ENCODE assay signal across 24 cellular contexts in genomic region chr1:98005326-98006010, GRCh38.
DNase-seq lines count a peak whose midpoint lies in the region; ATAC-seq, FAIRE-seq and TF ChIP-seq lines count a peak whose summit lies in the region.
"Had no signal": no experiment of that assay in that cellular context is flagged by ENCODE, and none has a peak within 500 bp of the region (broad histone marks: within the 10 kb centered on the region; RNA-seq: fewer than 3 reads in every experiment).

No MANE protein-coding gene starts in this region.

- H3K27me3 ChIP-seq in astrocyte (ENCODE audit: insufficient read depth, low read length) = no peaks in the 10 kb centered on the region
- no peaks in the 10 kb centered on the region for H3K27me3 ChIP-seq in naive thymus-derived CD4-positive, alpha-beta T cell (ENCODE audit: control insufficient read depth in 2 of 2, insufficient read depth in 2 of 2, low read length in 2 of 2)
- H3K27me3 ChIP-seq: tibial nerve had no signal

- peaks cover 13% of the 10 kb centered on the region for H3K4me1 ChIP-seq in astrocyte (ENCODE audit: insufficient read depth, low read length)
- peaks cover 0 to 5% of the 10 kb centered on the region in 2 donors for H3K4me1 ChIP-seq in naive thymus-derived CD4-positive, alpha-beta T cell (ENCODE audit: control insufficient read depth in 2 of 2, insufficient read depth in 2 of 2, low read length in 2 of 2)
- H3K4me1 ChIP-seq: prostate gland, tibial nerve had no signal

- no peak overlapping the region for H2AFZ ChIP-seq in astrocyte (ENCODE audit: low read depth, low read length)
- H2AFZ ChIP-seq: GM23338 had no signal

- H3K9me3 Mint-ChIP-seq in astrocyte (ENCODE audit: unreplicated experiment) = no peaks in the 10 kb centered on the region
- H3K9me3 Mint-ChIP-seq in activated CD4-positive, alpha-beta T cell treated with anti-CD3 and anti-CD28 coated beads for 36 hours (ENCODE audit: low read depth) = no peaks in the 10 kb centered on the region
- no peaks in the 10 kb centered on the region for H3K9me3 Mint-ChIP-seq in naive thymus-derived CD4-positive, alpha-beta T cell
- H3K9me3 Mint-ChIP-seq: activated naive CD8-positive, alpha-beta T cell treated with anti-CD3 and anti-CD28 coated beads, Interleukin-2, amount 10 ng/mL, durations not matched to agents 7 days and 5 days; CD4-positive, alpha-beta T cell; GM23338 had no signal

- no peak for TF ChIP-seq CTCF in astrocyte (IDR thresholded peaks at IDR 0.05; ENCODE audit: insufficient read depth, low read depth, low read length)

- no peaks in the 10 kb centered on the region for H3K27me3 Mint-ChIP-seq in astrocyte (ENCODE audit: low read depth, unreplicated experiment)
- no peaks in the 10 kb centered on the region for H3K27me3 Mint-ChIP-seq in activated CD4-positive, alpha-beta T cell treated with anti-CD3 and anti-CD28 coated beads for 36 hours
- H3K27me3 Mint-ChIP-seq in naive thymus-derived CD4-positive, alpha-beta T cell = peaks cover 0 to 16% (median 0%) of the 10 kb centered on the region in 5 donors
- H3K27me3 Mint-ChIP-seq: CD4-positive, alpha-beta T cell had no signal

- H3K79me2 ChIP-seq in astrocyte (ENCODE audit: insufficient read depth, low read length) = no peaks in the 10 kb centered on the region

- no peak overlapping the region for H3K4me3 Mint-ChIP-seq in astrocyte (ENCODE audit: unreplicated experiment)
- no peak overlapping the region for H3K4me3 Mint-ChIP-seq in activated CD4-positive, alpha-beta T cell treated with anti-CD3 and anti-CD28 coated beads for 36 hours
- H3K4me3 Mint-ChIP-seq in naive thymus-derived CD4-positive, alpha-beta T cell = no peak overlapping the region
- H3K4me3 Mint-ChIP-seq: activated naive CD8-positive, alpha-beta T cell treated with anti-CD3 and anti-CD28 coated beads, Interleukin-2, amount 10 ng/mL, durations not matched to agents 7 days and 5 days; CD4-positive, alpha-beta T cell; GM23338 had no signal

- POLR2A ChIA-PET in activated CD4-positive, alpha-beta T cell treated with anti-CD3 and anti-CD28 coated beads for 36 hours (lab: Charles Lee) = no interaction called here
- POLR2A ChIA-PET in naive thymus-derived CD4-positive, alpha-beta T cell (lab: Charles Lee) = no interaction called here

- no peaks in the 10 kb centered on the region for H3K36me3 ChIP-seq in astrocyte (ENCODE audit: insufficient read depth, low read length)
- no peaks in the 10 kb centered on the region for H3K36me3 ChIP-seq in naive thymus-derived CD4-positive, alpha-beta T cell (ENCODE audit: control insufficient read depth in 2 of 3, insufficient read depth in 3 of 3, low read length in 3 of 3)
- H3K36me3 ChIP-seq: prostate gland, tibial nerve had no signal

- peak overlapping the region; percentile 54 for H3K27ac ChIP-seq in astrocyte (ENCODE audit: low read depth, low read length)
- no peak overlapping the region for H3K27ac ChIP-seq in naive thymus-derived CD4-positive, alpha-beta T cell (ENCODE audit: low read depth, low read length)
- H3K27ac ChIP-seq: coronary artery, prostate gland, tibial nerve had no signal

- DNase-seq in EL (peak; percentile 71), NCI-H226 (peak; percentile 59), astrocyte (ENCODE audit: low read depth) (peak; percentile 55), kidney tubule cell (ENCODE audit: low spot score) (peak; percentile 30), posterior cingulate gyrus (no peak), T-helper 9 cell (no peak)
- DNase-seq in activated CD4-positive, alpha-beta T cell treated with anti-CD3 and anti-CD28 coated beads for 36 hours = no peak
- no peak for DNase-seq in naive thymus-derived CD4-positive, alpha-beta T cell
- DNase-seq: activated CD4-positive, alpha-beta T cell treated with anti-CD3 and anti-CD28 coated beads for 1 hour; activated effector memory CD4-positive, alpha-beta T cell treated with anti-CD3 and anti-CD28 coated beads, Interleukin-2, amount 50 U/mL, for 16 hours; activated naive CD8-positive, alpha-beta T cell treated with anti-CD3 and anti-CD28 coated beads, Interleukin-2, amount 10 ng/mL, durations not matched to agents 7 days and 5 days; CD4-positive, alpha-beta T cell; DMS153; GDM1; glutamatergic neuron; Karpas-422; NCI-H1694 treated with DMSO at 0.1 percent for 48 hours; NCI-H774; SHP77 treated with DMSO at 0.1 percent for 48 hours; T-helper 1 cell had no signal

- intact Hi-C loops in activated CD4-positive, alpha-beta T cell treated with anti-CD3 and anti-CD28 coated beads for 36 hours (cut with DNase I, micrococcal nuclease) = no loop called here
- intact Hi-C loops in posterior cingulate gyrus (cut with DNase I) = no loop called here
- intact Hi-C loops in naive thymus-derived CD4-positive, alpha-beta T cell (cut with micrococcal nuclease) = no loop called here

- FAIRE-seq in astrocyte (lab: Jason Lieb, UNC) = no peak

- no peaks in the 10 kb centered on the region for H4K20me1 ChIP-seq in astrocyte (ENCODE audit: insufficient read depth, low read length)

- no peaks in the 10 kb centered on the region for H3K9me3 ChIP-seq in astrocyte (ENCODE audit: insufficient read depth, low read depth, low read length)
- no peaks in the 10 kb centered on the region for H3K9me3 ChIP-seq in naive thymus-derived CD4-positive, alpha-beta T cell (ENCODE audit: control insufficient read depth in 2 of 3, low read length in 3 of 3)
- H3K9me3 ChIP-seq: prostate gland, tibial nerve had no signal

- peak overlapping the region; percentile 38 for H3K27ac Mint-ChIP-seq in astrocyte (ENCODE audit: unreplicated experiment)
- no peak overlapping the region for H3K27ac Mint-ChIP-seq in activated CD4-positive, alpha-beta T cell treated with anti-CD3 and anti-CD28 coated beads for 36 hours
- no peak overlapping the region for H3K27ac Mint-ChIP-seq in naive thymus-derived CD4-positive, alpha-beta T cell
- H3K27ac Mint-ChIP-seq: activated naive CD8-positive, alpha-beta T cell treated with anti-CD3 and anti-CD28 coated beads, Interleukin-2, amount 10 ng/mL, durations not matched to agents 7 days and 5 days; CD4-positive, alpha-beta T cell; GM23338 had no signal

- ATAC-seq in activated CD4-positive, alpha-beta T cell treated with anti-CD3 and anti-CD28 coated beads for 36 hours = no peak
- no peak for ATAC-seq in naive thymus-derived CD4-positive, alpha-beta T cell
- ATAC-seq: GM23338 had no signal

- peaks cover 33% of the 10 kb centered on the region for H3K4me1 Mint-ChIP-seq in astrocyte (ENCODE audit: low read depth, unreplicated experiment)
- H3K4me1 Mint-ChIP-seq in activated CD4-positive, alpha-beta T cell treated with anti-CD3 and anti-CD28 coated beads for 36 hours = peaks cover 5% of the 10 kb centered on the region
- H3K4me1 Mint-ChIP-seq in naive thymus-derived CD4-positive, alpha-beta T cell = peaks cover 0 to 8% (median 6%) of the 10 kb centered on the region in 7 donors
- H3K4me1 Mint-ChIP-seq: activated naive CD8-positive, alpha-beta T cell treated with anti-CD3 and anti-CD28 coated beads, Interleukin-2, amount 10 ng/mL, durations not matched to agents 7 days and 5 days had no signal

- peak overlapping the region; percentile 28 for H3K4me2 ChIP-seq in astrocyte (ENCODE audit: low read length)
- H3K4me2 ChIP-seq: GM23338 had no signal

- H3K4me3 ChIP-seq in astrocyte (ENCODE audit: insufficient read depth, low read depth, low read length) = no peak overlapping the region
- H3K4me3 ChIP-seq in naive thymus-derived CD4-positive, alpha-beta T cell (ENCODE audit: low read length) = no peak overlapping the region
- H3K4me3 ChIP-seq: coronary artery, GM23338, prostate gland, tibial nerve had no signal

- H3K9ac ChIP-seq in astrocyte (ENCODE audit: low read length) = no peak overlapping the region

- CTCF ChIA-PET in activated CD4-positive, alpha-beta T cell treated with anti-CD3 and anti-CD28 coated beads for 36 hours (lab: Charles Lee) = interaction anchor here (0.7 to 1.0 kb wide), 2 partner anchors 15 to 42 kb away, joined by 3 to 4 read pairs; no protein-coding TSS in a partner anchor
- CTCF ChIA-PET in naive thymus-derived CD4-positive, alpha-beta T cell (lab: Charles Lee) = interaction anchor here (1.4 kb wide), 1 partner anchor 19 kb away, joined by 3 read pairs; no protein-coding TSS in a partner anchor

- no peaks in the 10 kb centered on the region for H3K36me3 Mint-ChIP-seq in astrocyte (ENCODE audit: low read depth, unreplicated experiment)
- no peaks in the 10 kb centered on the region for H3K36me3 Mint-ChIP-seq in activated CD4-positive, alpha-beta T cell treated with anti-CD3 and anti-CD28 coated beads for 36 hours (ENCODE audit: low read depth)
- H3K36me3 Mint-ChIP-seq in naive thymus-derived CD4-positive, alpha-beta T cell = no peaks in the 10 kb centered on the region
- H3K36me3 Mint-ChIP-seq: activated naive CD8-positive, alpha-beta T cell treated with anti-CD3 and anti-CD28 coated beads, Interleukin-2, amount 10 ng/mL, durations not matched to agents 7 days and 5 days had no signal

Comparison
In these comparisons a context has a peak if more than half of its experiments do, and no peak if none do; other contexts are left out.
1. DNase-seq: peak in EL (single experiment), NCI-H226 (single experiment), astrocyte (single experiment) and kidney tubule cell (single experiment); none in activated CD4-positive, alpha-beta T cell treated with anti-CD3 and anti-CD28 coated beads for 36 hours (single experiment), posterior cingulate gyrus (0 of 10), T-helper 9 cell (single experiment) and naive thymus-derived CD4-positive, alpha-beta T cell (0 of 9).